In the genomic region with DNA sequence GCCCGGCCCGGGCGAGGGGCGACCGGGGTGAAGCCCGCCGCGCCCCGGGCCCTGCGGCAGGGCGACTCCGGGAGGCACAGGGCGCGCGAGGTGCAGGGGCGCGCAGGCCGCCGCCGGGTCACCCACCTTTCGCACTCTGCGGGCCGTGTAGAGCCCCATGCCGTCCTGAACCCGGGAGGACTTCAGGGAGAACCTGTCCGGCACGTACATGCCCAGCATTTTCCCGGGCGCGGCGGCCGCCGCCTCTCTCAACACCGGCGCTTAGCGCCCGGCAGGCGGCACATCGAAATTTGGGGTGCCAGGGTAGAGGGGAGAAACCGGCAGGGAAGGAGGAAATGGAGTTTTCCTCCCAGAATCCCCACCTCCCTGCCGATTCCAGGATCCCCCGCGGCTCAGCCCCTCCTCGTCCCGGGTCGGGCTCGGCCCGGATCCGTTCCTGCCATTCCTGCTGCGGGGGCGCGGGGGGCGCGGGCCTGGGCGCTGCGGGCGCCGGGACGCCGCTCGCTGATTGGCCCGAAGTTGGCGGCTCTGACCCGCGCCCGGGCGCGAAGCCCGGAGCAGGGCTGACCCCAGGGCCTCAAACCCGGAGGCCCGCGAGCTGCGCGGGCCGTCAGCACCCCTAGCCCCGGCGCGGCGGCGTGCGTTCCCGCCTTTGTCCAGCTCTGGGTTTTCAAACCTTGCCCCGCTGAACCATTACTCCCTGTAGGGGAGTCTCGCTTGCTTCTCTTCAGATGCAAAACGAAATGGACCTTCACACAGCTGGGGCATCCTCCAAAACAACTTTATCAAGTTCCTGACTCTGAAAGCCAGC, we compare ENCODE assay signal across 8 cellular contexts. TPM values are rescaled to one million over a fixed set of nuclear protein-coding genes. Genes with fewer than 3 reads are reported as not detected.
DNase-seq lines count a peak whose midpoint lies in the region; ATAC-seq and TF ChIP-seq lines count a peak whose summit lies in the region.

PRDM5 (minus strand) TSS at position 337 of the 811 bp plus-strand sequence; CDS start at position 219, 118 bp downstream.

- H3K9me3 Mint-ChIP-seq in activated B cell treated with CpG ODN at 0.5 μM for 24 hours = no peaks in the 10 kb centered on the region

- no peak within 1 kb of the TSS for H3K27ac Mint-ChIP-seq in activated B cell treated with CpG ODN at 0.5 μM for 24 hours

- peak within 1 kb of the TSS; percentile 7 for H3K4me3 Mint-ChIP-seq in activated B cell treated with CpG ODN at 0.5 μM for 24 hours

- H3K36me3 Mint-ChIP-seq in activated B cell treated with CpG ODN at 0.5 μM for 24 hours (ENCODE audit: low read depth) = no peaks in the 10 kb centered on the region

- H3K27me3 Mint-ChIP-seq in activated B cell treated with CpG ODN at 0.5 μM for 24 hours = peaks cover 28% of the 10 kb centered on the region

- peak within 1 kb of the TSS; percentile 66 for H3K4me3 ChIP-seq in AG10803 (ENCODE audit: low read length)
- peak within 1 kb of the TSS; percentile 79 for H3K4me3 ChIP-seq in kidney epithelial cell (ENCODE audit: low read depth, low read length)
- H3K4me3 ChIP-seq in skin epidermis = peak within 1 kb of the TSS; percentile 53 to 83 (median 65)

- intact Hi-C loops in activated B cell treated with CpG ODN at 0.5 μM for 24 hours (cut with micrococcal nuclease) = no loop called here

- H3K4me1 Mint-ChIP-seq in activated B cell treated with CpG ODN at 0.5 μM for 24 hours = peaks cover 8% of the 10 kb centered on the region

- CTCF ChIA-PET in activated B cell treated with CpG ODN at 0.5 μM for 24 hours (lab: Charles Lee) = no interaction called here

- peak; percentile 36 for ATAC-seq in HG02642 (IDR thresholded peaks at IDR 0.05; ENCODE audit: poor library complexity, unreplicated experiment)
- no peak for ATAC-seq in activated B cell treated with CpG ODN at 0.5 μM for 24 hours (ENCODE audit: low read depth)
- no peak for ATAC-seq in HG03460 (IDR thresholded peaks at IDR 0.05; ENCODE audit: unreplicated experiment)

- TF ChIP-seq CTCF in AG10803 (conservative IDR thresholded peaks at IDR 0.05; ENCODE audit: low read length) (peak; percentile 32), activated B cell treated with CpG ODN at 0.5 μM for 24 hours (IDR thresholded peaks at IDR 0.05) (no peak), kidney epithelial cell (IDR thresholded peaks at IDR 0.05; ENCODE audit: insufficient read depth, low read length, poor library complexity, severe bottlenecking) (peak; percentile 26)

- peak; percentile 54 for DNase-seq in AG10803 (ENCODE audit: low read depth)
- no peak for DNase-seq in activated B cell treated with CpG ODN at 0.5 μM for 24 hours
- peak; percentile 26 for DNase-seq in dedifferentiated amniotic fluid mesenchymal stem cell (ENCODE audit: extremely low spot score)
- DNase-seq in kidney epithelial cell (ENCODE audit: low read depth) = no peak
- no peak for DNase-seq in superior temporal gyrus (ENCODE audit: extremely low spot score)

- peak within 1 kb of the TSS; percentile 73 to 97 (median 87) for H3K27ac ChIP-seq in skin epidermis

- POLR2A ChIA-PET in activated B cell treated with CpG ODN at 0.5 μM for 24 hours (lab: Charles Lee) = no interaction called here

- H3K36me3 ChIP-seq in kidney epithelial cell (ENCODE audit: control insufficient read depth, insufficient read depth, low read length) = no peaks in the 10 kb centered on the region

- H3K27me3 ChIP-seq in kidney epithelial cell (ENCODE audit: control insufficient read depth, insufficient read depth, low read length) = no peaks in the 10 kb centered on the region

RNA-seq across cellular contexts. Expression of gene PRDM5, which starts in this region (rescaled TPM):
- not detected in 2 replicates for total RNA-seq in activated B cell treated with CpG ODN at 0.5 μM for 24 hours
- 7.1 and 7.3 TPM in 2 replicates for total RNA-seq in kidney epithelial cell

Comparison
In these comparisons a context has a peak if more than half of its experiments do, and no peak if none do; other contexts are left out.
1. DNase-seq: peak in AG10803 (single experiment) and dedifferentiated amniotic fluid mesenchymal stem cell (single experiment); none in activated B cell treated with CpG ODN at 0.5 μM for 24 hours (single experiment), kidney epithelial cell (single experiment) and superior temporal gyrus (single experiment).
2. Peak in every context shown above with its lines, with median percentiles within 50 percentile points of each other: H3K4me3 ChIP-seq.